Comparison of ENCODE assay signal across 29 cellular contexts in the genomic region with DNA sequence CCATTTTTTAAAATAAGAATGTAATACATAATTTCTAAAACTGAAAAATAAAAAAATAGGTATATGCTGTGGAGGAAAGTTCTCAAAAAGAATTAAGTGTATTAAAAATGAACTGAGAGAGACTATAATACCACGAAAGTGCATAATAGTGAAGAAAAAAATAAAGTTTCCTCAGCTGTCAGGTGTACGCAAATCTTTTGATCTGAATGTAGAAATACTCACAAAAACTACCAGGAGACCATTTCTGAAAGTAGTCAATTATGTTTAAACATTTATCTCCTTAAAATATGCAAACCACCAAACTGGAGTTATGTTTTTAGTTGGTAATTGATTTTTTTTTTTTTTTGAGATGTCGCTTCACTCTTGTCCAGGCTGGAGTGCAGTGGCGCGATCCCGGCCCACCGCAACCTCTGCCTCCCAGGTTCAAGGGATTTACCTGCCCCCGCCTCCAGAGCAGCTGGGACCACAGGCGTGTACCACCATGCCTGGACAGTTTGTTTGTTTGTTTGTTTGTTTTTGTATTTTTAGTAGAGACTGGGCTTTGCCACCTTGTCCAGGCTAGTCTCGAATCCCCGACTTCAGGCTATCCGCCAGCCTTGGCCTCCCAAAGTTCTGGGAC.
"Had no signal": no experiment of that assay in that cellular context is flagged by ENCODE, and none has a peak within 500 bp of the region (broad histone marks: within the 10 kb centered on the region; RNA-seq: fewer than 3 reads in every experiment).

No MANE protein-coding gene starts in this region.

- H3K36me3 ChIP-seq: adrenal gland, breast epithelium, Peyer's patch, SJSA1 had no signal

- H3K9me3 ChIP-seq: adrenal gland, body of pancreas, breast epithelium, Peyer's patch, SK-N-SH had no signal

- H3K4me1 ChIP-seq: adrenal gland, body of pancreas, breast epithelium, Peyer's patch, SJSA1 had no signal

- H3K4me3 ChIP-seq: adrenal gland, body of pancreas, breast epithelium, Peyer's patch, SJSA1 had no signal

- DNase-seq: activated CD4-positive, alpha-beta T cell treated with anti-CD3 and anti-CD28 coated beads for 36 hours; activated CD4-positive, alpha-beta T cell treated with anti-CD3 and anti-CD28 coated beads, Interleukin-2, amount 10 ng/mL, durations not matched to agents 7 days and 5 days; activated CD4-positive, alpha-beta T cell treated with anti-CD3 and anti-CD28 coated beads, Interleukin-2, amount 50 U/mL, for 48 hours; activated CD8-positive, alpha-beta T cell treated with anti-CD3 and anti-CD28 coated beads, Interleukin-2, amount 10 ng/mL, durations not matched to agents 7 days and 5 days; activated gamma-delta T cell; activated naive CD4-positive, alpha-beta T cell treated with anti-CD3 and anti-CD28 coated beads for 36 hours; activated T-cell treated with anti-CD3 and anti-CD28 coated beads, Interleukin-2, amount 50 U/mL, for 24 hours; adrenal gland; body of pancreas; NCI-H1105; NCI-H1436; NCI-H1694; NCI-H2029 treated with DMSO at 0.1 percent for 48 hours; NCI-H2107; NCI-H2171; NCI-H510A; NCI-H526; NCI-H748 treated with DMSO at 0.1 percent for 48 hours; NK-92 treated with Interleukin-12 subunit alpha and Interleukin-12 subunit beta, amount 100 ng/mL, for 24 hours; PC-3; Peyer's patch; RPMI8226; SHP77 treated with DMSO at 0.1 percent for 48 hours; SK-N-SH had no signal

- H3K27me3 ChIP-seq: adrenal gland, body of pancreas, breast epithelium, Peyer's patch, SJSA1 had no signal

- ATAC-seq: activated CD4-positive, alpha-beta T cell treated with anti-CD3 and anti-CD28 coated beads for 36 hours; activated CD4-positive, CD25-positive, alpha-beta regulatory T cell treated with anti-CD3 and anti-CD28 coated beads, Interleukin-2, amount 50 U/mL, for 24 hours; activated CD8-positive, alpha-beta T cell treated with anti-CD3 and anti-CD28 coated beads, Interleukin-2, amount 10 ng/mL, durations not matched to agents 7 days and 5 days; activated naive CD4-positive, alpha-beta T cell treated with anti-CD3 and anti-CD28 coated beads, Interleukin-2, amount 50 U/mL, for 72 hours; body of pancreas; PC-3; WTC11 had no signal

- H3K27ac ChIP-seq: adrenal gland, body of pancreas, breast epithelium, Peyer's patch, SJSA1 had no signal
